29 cellular contexts compared by ENCODE assay signal in genomic region chr10:42596196-42596595, GRCh38.
"Had no signal": no experiment of that assay in that cellular context is flagged by ENCODE, and none has a peak within 500 bp of the region (broad histone marks: within the 10 kb centered on the region; RNA-seq: fewer than 3 reads in every experiment).

No MANE protein-coding gene starts in this region.

- H3K4me1 ChIP-seq: heart right ventricle, left lung, prostate gland, spleen, tibial nerve, uterus had no signal

- H2AFZ ChIP-seq: hepatocyte had no signal

- H3K4me1 Mint-ChIP-seq: memory B cell; stimulated activated memory B cell treated with anti-CD40 and anti-IgM and Interleukin-4, amounts not matched to agents 10 μg/mL and 1 μg/mL and 100 μg/mL, for 72 hours; stimulated activated naive CD8-positive, alpha-beta T cell treated with anti-CD3 and anti-CD28 coated beads, Interleukin-15, amount 100 ng/mL, for 72 hours had no signal

- ATAC-seq: heart right ventricle; left colon; left lung; mucosa of descending colon; naive thymus-derived CD4-positive, alpha-beta T cell; natural killer cell treated with Interleukin-12 subunit alpha and Interleukin-12 subunit beta and Interleukin-15 and Interleukin-18, amount 100 ng/mL, for 72 hours; right cardiac atrium; sciatic nerve; stimulated activated memory B cell treated with anti-CD40 and anti-IgM and Interleukin-4, amounts not matched to agents 10 μg/mL and 1 μg/mL and 100 μg/mL, for 72 hours; stimulated activated naive CD8-positive, alpha-beta T cell treated with anti-CD3 and anti-CD28 coated beads, Interleukin-15, amount 100 ng/mL, for 72 hours had no signal

- FAIRE-seq: keratinocyte had no signal

- H3K27ac ChIP-seq: heart right ventricle, hepatocyte, left lung, ovary, prostate gland, skin epidermis, spleen, tibial nerve, uterus had no signal

- H3K4me3 Mint-ChIP-seq: memory B cell; naive thymus-derived CD4-positive, alpha-beta T cell; natural killer cell treated with Interleukin-12 subunit alpha and Interleukin-12 subunit beta and Interleukin-15 and Interleukin-18, amount 100 ng/mL, for 72 hours; stimulated activated memory B cell treated with anti-CD40 and anti-IgM and Interleukin-4, amounts not matched to agents 10 μg/mL and 1 μg/mL and 100 μg/mL, for 72 hours; stimulated activated naive CD8-positive, alpha-beta T cell treated with anti-CD3 and anti-CD28 coated beads, Interleukin-15, amount 100 ng/mL, for 72 hours; type B pancreatic cell had no signal

- H3K27me3 Mint-ChIP-seq: memory B cell; naive thymus-derived CD4-positive, alpha-beta T cell; natural killer cell treated with Interleukin-12 subunit alpha and Interleukin-12 subunit beta and Interleukin-15 and Interleukin-18, amount 100 ng/mL, for 72 hours; stimulated activated memory B cell treated with anti-CD40 and anti-IgM and Interleukin-4, amounts not matched to agents 10 μg/mL and 1 μg/mL and 100 μg/mL, for 72 hours; stimulated activated naive CD8-positive, alpha-beta T cell treated with anti-CD3 and anti-CD28 coated beads, Interleukin-15, amount 100 ng/mL, for 72 hours; type B pancreatic cell had no signal

- H3K36me3 ChIP-seq: ovary, uterus had no signal

- H3K27ac Mint-ChIP-seq: memory B cell; naive thymus-derived CD4-positive, alpha-beta T cell; natural killer cell treated with Interleukin-12 subunit alpha and Interleukin-12 subunit beta and Interleukin-15 and Interleukin-18, amount 100 ng/mL, for 72 hours; stimulated activated memory B cell treated with anti-CD40 and anti-IgM and Interleukin-4, amounts not matched to agents 10 μg/mL and 1 μg/mL and 100 μg/mL, for 72 hours; stimulated activated naive CD8-positive, alpha-beta T cell treated with anti-CD3 and anti-CD28 coated beads, Interleukin-15, amount 100 ng/mL, for 72 hours; type B pancreatic cell had no signal

- H3K27me3 ChIP-seq: heart right ventricle, hepatocyte, left lung, ovary, spleen, tibial nerve, uterus had no signal

- H3K4me3 ChIP-seq: heart right ventricle, hepatocyte, left lung, lung, mucosa of descending colon, ovary, prostate gland, skin epidermis, spleen, tibial nerve, uterus had no signal

- DNase-seq: heart right ventricle; kidney glomerular epithelial cell; left colon; left lung; midbrain; mucosa of descending colon; naive thymus-derived CD4-positive, alpha-beta T cell; ovary; posterior cingulate gyrus; retina; right cardiac atrium; spleen; stimulated activated CD4-positive, alpha-beta T cell treated with anti-CD3 and anti-CD28 coated beads, Interleukin-4, amount 100 ng/mL, for 24 hours; stimulated activated CD8-positive, alpha-beta memory T cell treated with anti-CD3 and anti-CD28 coated beads, Interleukin-4, amount 100 ng/mL, for 48 hours; stimulated activated naive CD4-positive, alpha-beta T cell treated with Interleukin-2 at 50 U/mL for 16 hours; stimulated activated naive CD8-positive, alpha-beta T cell treated with anti-CD3 and anti-CD28 coated beads, Interleukin-15, amount 100 ng/mL, for 72 hours; substantia nigra; uterus had no signal

- H3K4me2 ChIP-seq: hepatocyte had no signal

- H3K9me3 ChIP-seq: prostate gland had no signal
